8 cellular contexts compared by ENCODE assay signal in genomic region chr5:115068239-115069086, GRCh38.
DNase-seq lines count a peak whose midpoint lies in the region; ATAC-seq and TF ChIP-seq lines count a peak whose summit lies in the region.

No MANE protein-coding gene starts in this region.

- H3K4me3 Mint-ChIP-seq in activated CD8-positive, alpha-beta T cell treated with anti-CD3 and anti-CD28 coated beads, Interleukin-2, amount 10 ng/mL, durations not matched to agents 7 days and 5 days = peak overlapping the region; percentile 41
- H3K4me3 Mint-ChIP-seq in naive thymus-derived CD8-positive, alpha-beta T cell = peak overlapping the region in 6 of 10 donors; percentile 7 to 30 (median 16)

- intact Hi-C loops in lower leg skin (cut with DNase I; ENCODE audit: low total_unique reads) = no loop called here

- no peaks in the 10 kb centered on the region for H3K9me3 Mint-ChIP-seq in activated CD8-positive, alpha-beta T cell treated with anti-CD3 and anti-CD28 coated beads, Interleukin-2, amount 10 ng/mL, durations not matched to agents 7 days and 5 days (ENCODE audit: insufficient read depth)
- no peaks in the 10 kb centered on the region for H3K9me3 Mint-ChIP-seq in naive thymus-derived CD8-positive, alpha-beta T cell

- no peaks in the 10 kb centered on the region for H3K36me3 ChIP-seq in MG63

- H3K27me3 Mint-ChIP-seq in activated CD8-positive, alpha-beta T cell treated with anti-CD3 and anti-CD28 coated beads, Interleukin-2, amount 10 ng/mL, durations not matched to agents 7 days and 5 days (ENCODE audit: low read depth) = peaks cover 6% of the 10 kb centered on the region
- peaks cover 8 to 44% (median 17%) of the 10 kb centered on the region in 5 donors for H3K27me3 Mint-ChIP-seq in naive thymus-derived CD8-positive, alpha-beta T cell

- peaks cover 5% of the 10 kb centered on the region for H3K27me3 ChIP-seq in MG63

- TF ChIP-seq POLR2A in lower leg skin (IDR thresholded peaks at IDR 0.05) = no peak

- H3K9me3 ChIP-seq in MG63 = peaks cover 2% of the 10 kb centered on the region; the same call in 1 of the 2 replicates

- peak; percentile 83 for DNase-seq in H4 (ENCODE audit: low spot score)
- DNase-seq in MG63 = peak; percentile 69
- DNase-seq in activated CD8-positive, alpha-beta T cell treated with anti-CD3 and anti-CD28 coated beads, Interleukin-2, amount 10 ng/mL, durations not matched to agents 7 days and 5 days = peak; percentile 27
- DNase-seq in naive thymus-derived CD8-positive, alpha-beta T cell = no peak
- DNase-seq in occipital lobe (lab: John Stamatoyannopoulos, UW) = no peak
- DNase-seq in lower leg skin (ENCODE audit: low spot score in 2 of 2) = no peak
- DNase-seq in globus pallidus (ENCODE audit: low spot score) = no peak

- CTCF ChIA-PET in activated CD8-positive, alpha-beta T cell treated with anti-CD3 and anti-CD28 coated beads, Interleukin-2, amount 10 ng/mL, durations not matched to agents 7 days and 5 days (lab: Charles Lee) = interaction anchor here (0.7 to 1.4 kb wide), 3 partner anchors 24 to 236 kb away, joined by 3 to 4 read pairs (median 3); no protein-coding TSS in a partner anchor

- 92 to 96% methylated on average over 14 of the region's 14 CpGs for WGBS in lower leg skin, 2 donors

- no peaks in the 10 kb centered on the region for H3K36me3 Mint-ChIP-seq in activated CD8-positive, alpha-beta T cell treated with anti-CD3 and anti-CD28 coated beads, Interleukin-2, amount 10 ng/mL, durations not matched to agents 7 days and 5 days (ENCODE audit: low read depth)
- no peaks in the 10 kb centered on the region for H3K36me3 Mint-ChIP-seq in naive thymus-derived CD8-positive, alpha-beta T cell

- H3K4me1 Mint-ChIP-seq in activated CD8-positive, alpha-beta T cell treated with anti-CD3 and anti-CD28 coated beads, Interleukin-2, amount 10 ng/mL, durations not matched to agents 7 days and 5 days (ENCODE audit: low read depth) = peaks cover 10% of the 10 kb centered on the region
- H3K4me1 Mint-ChIP-seq in naive thymus-derived CD8-positive, alpha-beta T cell = peaks cover 0 to 11% (median 2%) of the 10 kb centered on the region in 4 donors

- no peak for TF ChIP-seq CTCF in lower leg skin (IDR thresholded peaks at IDR 0.05)

- ATAC-seq in GM18511 (IDR thresholded peaks at IDR 0.05; ENCODE audit: unreplicated experiment) = peak; percentile 77
- ATAC-seq in activated CD8-positive, alpha-beta T cell treated with anti-CD3 and anti-CD28 coated beads, Interleukin-2, amount 10 ng/mL, durations not matched to agents 7 days and 5 days = peak; percentile 47
- no peak for ATAC-seq in naive thymus-derived CD8-positive, alpha-beta T cell

- POLR2A ChIA-PET in activated CD8-positive, alpha-beta T cell treated with anti-CD3 and anti-CD28 coated beads, Interleukin-2, amount 10 ng/mL, durations not matched to agents 7 days and 5 days (lab: Charles Lee) = interaction anchor here (0.6 kb wide), 1 partner anchor 194 kb away, joined by 4 read pairs; no protein-coding TSS in a partner anchor
- POLR2A ChIA-PET in naive thymus-derived CD8-positive, alpha-beta T cell (lab: Charles Lee) = no interaction called here

- peak overlapping the region; percentile 31 for H3K4me3 ChIP-seq in MG63
- no peak overlapping the region for H3K4me3 ChIP-seq in lower leg skin (ENCODE audit: low read depth, poor library complexity, severe bottlenecking)

- H3K27ac Mint-ChIP-seq in activated CD8-positive, alpha-beta T cell treated with anti-CD3 and anti-CD28 coated beads, Interleukin-2, amount 10 ng/mL, durations not matched to agents 7 days and 5 days = peak overlapping the region; percentile 28
- peak overlapping the region in 1 of 10 donors; percentile 36 for H3K27ac Mint-ChIP-seq in naive thymus-derived CD8-positive, alpha-beta T cell

Comparison
In these comparisons a context has a peak if more than half of its experiments do, and no peak if none do; other contexts are left out.
1. ATAC-seq: peak in GM18511 (single experiment) and activated CD8-positive, alpha-beta T cell treated with anti-CD3 and anti-CD28 coated beads, Interleukin-2, amount 10 ng/mL, durations not matched to agents 7 days and 5 days (single experiment); none in naive thymus-derived CD8-positive, alpha-beta T cell (0 of 2).
2. DNase-seq: peak in H4 (single experiment), MG63 (single experiment) and activated CD8-positive, alpha-beta T cell treated with anti-CD3 and anti-CD28 coated beads, Interleukin-2, amount 10 ng/mL, durations not matched to agents 7 days and 5 days (single experiment); none in naive thymus-derived CD8-positive, alpha-beta T cell (0 of 10), occipital lobe (single experiment), lower leg skin (0 of 2) and globus pallidus (single experiment).